ENCODE assay signal across 8 cellular contexts in genomic region chr10:103396067-103396788, GRCh38. TPM values are rescaled to one million over a fixed set of nuclear protein-coding genes. Genes with fewer than 3 reads are reported as not detected.
A peak's percentile ranks its signal among the peaks of the same experiment; 100 is the strongest.
DNase-seq lines count a peak whose midpoint lies in the region; ATAC-seq lines count a peak whose summit lies in the region.

Gene ATP5MK, minus strand, starts transcription at chr10:103396475. Its CDS starts 4,018 bp downstream, at chr10:103392457.
Gene PDCD11, plus strand, starts transcription at chr10:103396626. Its CDS starts 1,801 bp downstream, at chr10:103398427.

- peak within 1 kb of the TSS; percentile 92 to 99 (median 98) for H3K4me3 Mint-ChIP-seq in CD8-positive, alpha-beta memory T cell

- peaks cover 55 to 66% (median 65%) of the 10 kb centered on the region in 3 donors for H3K4me1 Mint-ChIP-seq in CD8-positive, alpha-beta memory T cell

- POLR2A ChIA-PET in CD8-positive, alpha-beta memory T cell (lab: Charles Lee), result interaction anchor here (0.5 to 1.2 kb wide), 2 partner anchors 27 to 50 kb away, joined by 3 to 10 read pairs; no protein-coding TSS in a partner anchor

- DNase-seq in CD8-positive, alpha-beta memory T cell, result peak; percentile 89 to 96 (median 92)
- DNase-seq in HS-27A (ENCODE audit: low read depth), result peak; percentile 83
- peak; percentile 70 for DNase-seq in NK-92 (lab: John Stamatoyannopoulos, UW; ENCODE audit: unreplicated experiment)
- DNase-seq in activated CD8-positive, alpha-beta memory T cell treated with anti-CD3 and anti-CD28 coated beads for 24 hours, result peak; percentile 96
- DNase-seq in effector CD8-positive, alpha-beta T cell (lab: John Stamatoyannopoulos, UW), result peak; percentile 87
- peak; percentile 98 for DNase-seq in lung microvascular endothelial cell (ENCODE audit: low read depth in 2 of 2)
- peak; percentile 91 for DNase-seq in stimulated activated CD8-positive, alpha-beta memory T cell treated with anti-CD3 and anti-CD28 coated beads, Interleukin-12 subunit alpha, Interleukin-12 subunit beta, amount 100 ng/mL, for 1 hour (ENCODE audit: low read depth)

- ATAC-seq in GM19463 (IDR thresholded peaks at IDR 0.05; ENCODE audit: unreplicated experiment), result peak; percentile 99

- peaks cover 0 to 66% (median 5%) of the 10 kb centered on the region in 3 donors for H3K36me3 Mint-ChIP-seq in CD8-positive, alpha-beta memory T cell

- CTCF ChIA-PET in CD8-positive, alpha-beta memory T cell (lab: Charles Lee), result interaction anchor here (0.8 to 1.0 kb wide), 2 partner anchors 21 to 28 kb away, joined by 3 read pairs; no protein-coding TSS in a partner anchor

- peak within 1 kb of the TSS; percentile 76 for H3K27ac ChIP-seq in CD8-positive, alpha-beta memory T cell (ENCODE audit: low read depth, low read length)

- no peaks in the 10 kb centered on the region for H3K9me3 Mint-ChIP-seq in CD8-positive, alpha-beta memory T cell

- no peaks in the 10 kb centered on the region for H3K27me3 ChIP-seq in CD8-positive, alpha-beta memory T cell (ENCODE audit: insufficient read depth, low read length, poor library complexity, severe bottlenecking)

- H3K27me3 Mint-ChIP-seq in CD8-positive, alpha-beta memory T cell, result no peaks in the 10 kb centered on the region

- H3K36me3 ChIP-seq in CD8-positive, alpha-beta memory T cell (ENCODE audit: insufficient read depth, low read length), result peaks cover 18% of the 10 kb centered on the region

- H3K27ac Mint-ChIP-seq in CD8-positive, alpha-beta memory T cell, result peak within 1 kb of the TSS; percentile 72 to 97 (median 96)

- no peaks in the 10 kb centered on the region for H3K9me3 ChIP-seq in CD8-positive, alpha-beta memory T cell (ENCODE audit: low read length)

- peak within 1 kb of the TSS; percentile 96 for H3K4me3 ChIP-seq in CD8-positive, alpha-beta memory T cell (ENCODE audit: low read length)

- peaks cover 43% of the 10 kb centered on the region for H3K4me1 ChIP-seq in CD8-positive, alpha-beta memory T cell (ENCODE audit: insufficient read depth, low read length)

RNA-seq across cellular contexts. Expression of gene ATP5MK, which starts in this region (rescaled TPM):
- 100 to 1,000 TPM; 438 to 454 TPM for total RNA-seq in CD8-positive, alpha-beta memory T cell
- polyA plus RNA-seq in CD8-positive, alpha-beta memory T cell, result 553 TPM
- 183 and 219 TPM in 2 replicates for total RNA-seq in lung microvascular endothelial cell

RNA-seq across cellular contexts. Expression of gene PDCD11, which starts in this region (rescaled TPM):
- 10 to 100 TPM; 88.5 to 91.3 TPM for total RNA-seq in CD8-positive, alpha-beta memory T cell
- 16.4 TPM for polyA plus RNA-seq in CD8-positive, alpha-beta memory T cell
- 19.0 and 27.2 TPM in 2 replicates for total RNA-seq in lung microvascular endothelial cell

Comparison
In these comparisons a context has a peak if more than half of its experiments do, and no peak if none do; other contexts are left out.
1. Peak in every context shown above with its lines: DNase-seq, ATAC-seq, H3K4me3 ChIP-seq and H3K27ac ChIP-seq.